9 cellular contexts compared by ENCODE assay signal in genomic region chr4:6270691-6271121, GRCh38. TPM values are rescaled to one million over a fixed set of nuclear protein-coding genes. Genes with fewer than 3 reads are reported as not detected.
DNase-seq lines count a peak whose midpoint lies in the region; ATAC-seq and TF ChIP-seq lines count a peak whose summit lies in the region.
"Had no signal": no experiment of that assay in that cellular context is flagged by ENCODE, and none has a peak within 500 bp of the region (broad histone marks: within the 10 kb centered on the region; RNA-seq: fewer than 3 reads in every experiment).

No MANE protein-coding gene starts in this region.

- H3K4me1 ChIP-seq in adipocyte (ENCODE audit: control insufficient read depth, insufficient read depth, low read length) (peaks cover 51% of the 10 kb centered on the region), suprapubic skin (peaks cover 47% of the 10 kb centered on the region)

- peaks cover 11 to 20% of the 10 kb centered on the region in 2 donors for H3K4me1 Mint-ChIP-seq in immature natural killer cell

- no peak overlapping the region for H3K27ac ChIP-seq in suprapubic skin
- H3K27ac ChIP-seq: 22Rv1 had no signal

- no peaks in the 10 kb centered on the region for H3K36me3 Mint-ChIP-seq in immature natural killer cell

- H3K4me3 ChIP-seq in adipocyte (ENCODE audit: low read length) (peak overlapping the region; percentile 93), suprapubic skin (peak overlapping the region; percentile 80)

- no peak overlapping the region for H3K27ac Mint-ChIP-seq in immature natural killer cell

- no peak for TF ChIP-seq EP300 in suprapubic skin (IDR thresholded peaks at IDR 0.05)

- TF ChIP-seq CTCF in suprapubic skin (IDR thresholded peaks at IDR 0.05): no peak

- peaks cover 4 to 7% (median 7%) of the 10 kb centered on the region in 3 donors for H3K27me3 Mint-ChIP-seq in immature natural killer cell (ENCODE audit: low read depth in 3 of 3)

- no peaks in the 10 kb centered on the region for H3K9me3 Mint-ChIP-seq in immature natural killer cell

- H3K9ac ChIP-seq in adipocyte (ENCODE audit: low read length): peak overlapping the region; percentile 94

- ATAC-seq in HG03439 (IDR thresholded peaks at IDR 0.05; ENCODE audit: unreplicated experiment): no peak

- H3K4me3 Mint-ChIP-seq in immature natural killer cell: peak overlapping the region; percentile 81 to 88 (median 83)

- H3K9me3 ChIP-seq in adipocyte (ENCODE audit: control insufficient read depth, low read length) (no peaks in the 10 kb centered on the region), suprapubic skin (no peaks in the 10 kb centered on the region)

- TF ChIP-seq POLR2A in suprapubic skin (IDR thresholded peaks at IDR 0.05): no peak

- H3K36me3 ChIP-seq in adipocyte (ENCODE audit: control insufficient read depth, insufficient read depth, low read length, severe bottlenecking): no peaks in the 10 kb centered on the region
- no peaks in the 10 kb centered on the region for H3K36me3 ChIP-seq in suprapubic skin

- DNase-seq in DMS53 (lab: John Stamatoyannopoulos, UW) (peak; percentile 45), DMS53 treated with DMSO at 0.1 percent for 48 hours (lab: John Stamatoyannopoulos, UW; ENCODE audit: unreplicated experiment) (no peak), adipocyte (ENCODE audit: low read depth) (peak; percentile 32), immature natural killer cell (no peak), suprapubic skin (ENCODE audit: low spot score in 2 of 2) (no peak), activated gamma-delta T cell treated with Interleukin-2 at 50 U/mL for 16 hours (no peak), NCI-H1105 (lab: John Stamatoyannopoulos, UW) (no peak)

- H3K27me3 ChIP-seq in adipocyte (replicated peaks; ENCODE audit: control insufficient read depth, insufficient read depth, low read length) (peaks cover 11% of the 10 kb centered on the region), suprapubic skin (no peaks in the 10 kb centered on the region)

- 26% methylated on average over 4 of the region's 6 CpGs for WGBS in suprapubic skin

RNA-seq across cellular contexts. Expression of gene WFS1, which starts 1.1 kb away (rescaled TPM):
- polyA plus RNA-seq in immature natural killer cell: 1 to 10 TPM; 2.5 to 7.2 (median 5.8) TPM
- total RNA-seq in suprapubic skin: 100 to 1,000 TPM in 1 of 4 donors, 10 to 100 TPM in 3; 31.5 to 124 (median 34.8) TPM

Comparison
In these comparisons a context has a peak if more than half of its experiments do, and no peak if none do; other contexts are left out.
1. DNase-seq: peak in DMS53 (single experiment) and adipocyte (single experiment); none in DMS53 treated with DMSO at 0.1 percent for 48 hours (single experiment), immature natural killer cell (0 of 3), suprapubic skin (0 of 2), activated gamma-delta T cell treated with Interleukin-2 at 50 U/mL for 16 hours (single experiment) and NCI-H1105 (single experiment).